In genomic region chr3:129429597-129429996, GRCh38 we compare ENCODE assay signal across 17 cellular contexts. TPM values are rescaled to one million over a fixed set of nuclear protein-coding genes. Genes with fewer than 3 reads are reported as not detected.
DNase-seq lines count a peak whose midpoint lies in the region; ATAC-seq and TF ChIP-seq lines count a peak whose summit lies in the region.
"Had no signal": no experiment of that assay in that cellular context is flagged by ENCODE, and none has a peak within 500 bp of the region (broad histone marks: within the 10 kb centered on the region; RNA-seq: fewer than 3 reads in every experiment).

No MANE protein-coding gene starts in this region.

- no peak for DNase-seq in CD4-positive, alpha-beta memory T cell
- DNase-seq in activated B cell treated with CpG ODN at 0.5 μM for 24 hours (no peak), mesenchymal stem cell (no peak), anterior cingulate cortex (lab: John Stamatoyannopoulos, UW) (no peak), posterior cingulate gyrus (no peak)
- DNase-seq: activated T-cell treated with anti-CD3 and anti-CD28 coated beads, Interleukin-2, amount 50 U/mL, for 4 hours; cortex of kidney; NCI-H1930; NCI-H526 treated with DMSO at 0.1 percent for 48 hours; psoas muscle; stimulated activated CD4-positive, alpha-beta T cell treated with anti-CD3 and anti-CD28 coated beads, Interleukin-15, amount 100 ng/mL, for 24 hours had no signal

- H3K9ac ChIP-seq in mesenchymal stem cell (ENCODE audit: low read length) = no peak overlapping the region

- H3K9me2 ChIP-seq in DOHH2 (replicated peaks; ENCODE audit: control insufficient read depth, low read length) = no peaks in the 10 kb centered on the region

- H4K91ac ChIP-seq in mesenchymal stem cell (ENCODE audit: low read length) = peak overlapping the region; percentile 64

- H3K4me3 ChIP-seq in CD4-positive, alpha-beta memory T cell (ENCODE audit: low read length in 2 of 2) = no peak overlapping the region
- no peak overlapping the region for H3K4me3 ChIP-seq in DOHH2 (ENCODE audit: low read length)
- no peak overlapping the region for H3K4me3 ChIP-seq in mesenchymal stem cell (ENCODE audit: insufficient read depth in 1 of 2, low read depth in 1 of 2, low read length in 2 of 2)
- H3K4me3 ChIP-seq in gastroesophageal sphincter = no peak overlapping the region

- H3K9me3 ChIP-seq in CD4-positive, alpha-beta memory T cell (ENCODE audit: control insufficient read depth in 1 of 2, low read length in 2 of 2) = no peaks in the 10 kb centered on the region
- H3K9me3 ChIP-seq in DOHH2 (ENCODE audit: control insufficient read depth, insufficient read depth, low read length) (peaks cover 3% of the 10 kb centered on the region; the same call in 1 of the 2 replicates), mesenchymal stem cell (ENCODE audit: control insufficient read depth, low read length) (no peaks in the 10 kb centered on the region), gastroesophageal sphincter (no peaks in the 10 kb centered on the region)
- H3K9me3 ChIP-seq: esophagus muscularis mucosa, psoas muscle, suprapubic skin had no signal

- H3K79me2 ChIP-seq in DOHH2 (ENCODE audit: control insufficient read depth, low read length) = peaks cover 20% of the 10 kb centered on the region

- peaks cover 18% of the 10 kb centered on the region for H3K4me1 ChIP-seq in CD4-positive, alpha-beta memory T cell (ENCODE audit: insufficient read depth, low read length)
- peaks cover 47% of the 10 kb centered on the region for H3K4me1 ChIP-seq in DOHH2 (ENCODE audit: control insufficient read depth, low read length)
- peaks cover 12% of the 10 kb centered on the region for H3K4me1 ChIP-seq in mesenchymal stem cell (ENCODE audit: control insufficient read depth, insufficient read depth, low read depth, low read length)
- peaks cover 0 to 17% (median 5%) of the 10 kb centered on the region in 3 donors for H3K4me1 ChIP-seq in gastroesophageal sphincter

- H2BK15ac ChIP-seq in mesenchymal stem cell (ENCODE audit: low read depth, poor library complexity, severe bottlenecking) = no peak overlapping the region

- no peaks in the 10 kb centered on the region for H3K27me3 ChIP-seq in CD4-positive, alpha-beta memory T cell (ENCODE audit: insufficient read depth, low read length)
- H3K27me3 ChIP-seq in DOHH2 (ENCODE audit: control insufficient read depth, low read length) (no peaks in the 10 kb centered on the region), mesenchymal stem cell (ENCODE audit: control insufficient read depth in 1 of 2, insufficient read depth in 1 of 2, low read length in 2 of 2) (peaks cover 0 to 3% of the 10 kb centered on the region in 2 experiments), gastroesophageal sphincter (peaks cover 3% of the 10 kb centered on the region)
- H3K27me3 ChIP-seq: esophagus muscularis mucosa, suprapubic skin had no signal

- no peaks in the 10 kb centered on the region for H4K20me1 ChIP-seq in DOHH2 (ENCODE audit: control insufficient read depth, insufficient read depth, low read depth, low read length)

- ATAC-seq in activated B cell treated with CpG ODN at 0.5 μM for 24 hours (ENCODE audit: low read depth) (no peak), gastroesophageal sphincter (no peak), GM21447 (IDR thresholded peaks at IDR 0.05; ENCODE audit: unreplicated experiment) (no peak)
- ATAC-seq: activated T-cell treated with anti-CD3 and anti-CD28 coated beads, Interleukin-2, amount 50 U/mL, for 4 hours had no signal

- peaks cover 20% of the 10 kb centered on the region for H3F3A ChIP-seq in DOHH2 (ENCODE audit: control insufficient read depth, insufficient read depth)

- intact Hi-C loops in CD4-positive, alpha-beta memory T cell (cut with micrococcal nuclease) = loop anchor here (10.0 kb wide), 1 partner anchor 455 kb away; no protein-coding TSS in a partner anchor
- intact Hi-C loops in activated B cell treated with CpG ODN at 0.5 μM for 24 hours (cut with micrococcal nuclease) (loop anchor here (2.0 kb wide), 1 partner anchor 47 kb away; no protein-coding TSS in a partner anchor), posterior cingulate gyrus (cut with DNase I) (no loop called here)

- no peak overlapping the region for H3K18ac ChIP-seq in mesenchymal stem cell (ENCODE audit: low read depth in 1 of 2, low read length in 2 of 2)

- 87% methylated on average over 4 of the region's 4 CpGs for WGBS in mesenchymal stem cell
- 77 to 100% methylated on average over 1 to 4 of the region's 4 CpGs for WGBS in gastroesophageal sphincter (ENCODE audit: low coverage in 1 of 2), 2 donors

- H3K79me1 ChIP-seq in mesenchymal stem cell (replicated peaks; ENCODE audit: low read length, poor library complexity, severe bottlenecking) = no peaks in the 10 kb centered on the region

- no peak overlapping the region for H3K4me2 ChIP-seq in DOHH2 (ENCODE audit: low read length)
- H3K4me2 ChIP-seq in mesenchymal stem cell (ENCODE audit: low read length, poor library complexity, severe bottlenecking) = no peak overlapping the region

- no peak for TF ChIP-seq POLR2A in gastroesophageal sphincter (IDR thresholded peaks at IDR 0.05)

- H3K4me3 Mint-ChIP-seq in CD4-positive, alpha-beta memory T cell = peak overlapping the region in 1 of 8 donors; percentile 48
- H3K4me3 Mint-ChIP-seq in activated B cell treated with CpG ODN at 0.5 μM for 24 hours = no peak overlapping the region
- H3K4me3 Mint-ChIP-seq: T-helper 1 cell treated with Interleukin-12 subunit alpha and Interleukin-12 subunit beta and Interleukin-4 antibody, amounts not matched to agents 30 μg/mL and 1 μg/mL, for 36 hours had no signal

- no peak overlapping the region for H2BK12ac ChIP-seq in mesenchymal stem cell (ENCODE audit: low read length in 2 of 2)

- H3K4ac ChIP-seq in mesenchymal stem cell (ENCODE audit: low read depth in 1 of 2, low read length in 2 of 2) = peak overlapping the region in 1 of 2 experiments; percentile 51

- no peak overlapping the region for H3K27ac ChIP-seq in CD4-positive, alpha-beta memory T cell (ENCODE audit: low read depth, low read length)
- H3K27ac ChIP-seq in DOHH2 (ENCODE audit: low read depth, low read length) (peak overlapping the region; percentile 14; the same call in 1 of the 2 replicates), mesenchymal stem cell (ENCODE audit: low read length, poor library complexity, severe bottlenecking) (no peak overlapping the region), gastroesophageal sphincter (peak overlapping the region in 1 of 4 donors; percentile 70)
- H3K27ac ChIP-seq: suprapubic skin had no signal

- TF ChIP-seq CTCF in DOHH2 (IDR thresholded peaks at IDR 0.05; ENCODE audit: low read depth, low read length, poor library complexity, severe bottlenecking) (no peak), activated B cell treated with CpG ODN at 0.5 μM for 24 hours (IDR thresholded peaks at IDR 0.05) (no peak), gastroesophageal sphincter (IDR thresholded peaks at IDR 0.05) (no peak)

- peak overlapping the region in 6 of 7 donors; percentile 13 to 93 (median 82) for H3K27ac Mint-ChIP-seq in CD4-positive, alpha-beta memory T cell
- peak overlapping the region; percentile 83 for H3K27ac Mint-ChIP-seq in activated B cell treated with CpG ODN at 0.5 μM for 24 hours

- no peak overlapping the region for H2BK5ac ChIP-seq in mesenchymal stem cell (ENCODE audit: low read depth, low read length, poor library complexity, severe bottlenecking)

- no peak overlapping the region for H2AK5ac ChIP-seq in mesenchymal stem cell (ENCODE audit: low read length, severe bottlenecking)

- TF ChIP-seq EP300 in gastroesophageal sphincter (IDR thresholded peaks at IDR 0.05) = no peak

- no peaks in the 10 kb centered on the region for H3K27me3 Mint-ChIP-seq in CD4-positive, alpha-beta memory T cell
- no peaks in the 10 kb centered on the region for H3K27me3 Mint-ChIP-seq in activated B cell treated with CpG ODN at 0.5 μM for 24 hours

- peaks cover 13 to 31% (median 20%) of the 10 kb centered on the region in 4 donors for H3K4me1 Mint-ChIP-seq in CD4-positive, alpha-beta memory T cell
- H3K4me1 Mint-ChIP-seq in activated B cell treated with CpG ODN at 0.5 μM for 24 hours = peaks cover 63% of the 10 kb centered on the region

- no peak overlapping the region for H3K14ac ChIP-seq in mesenchymal stem cell (ENCODE audit: low read length in 2 of 2)

- no peak overlapping the region for H2AFZ ChIP-seq in mesenchymal stem cell (ENCODE audit: low read depth, low read length)

- H3K23ac ChIP-seq in mesenchymal stem cell (ENCODE audit: low read length in 2 of 2) = no peak overlapping the region

- H2BK120ac ChIP-seq in mesenchymal stem cell (ENCODE audit: low read depth, low read length) = no peak overlapping the region

- H3K9me3 Mint-ChIP-seq in CD4-positive, alpha-beta memory T cell = peaks cover 0 to 2% (median 0%) of the 10 kb centered on the region in 8 donors
- H3K9me3 Mint-ChIP-seq in activated B cell treated with CpG ODN at 0.5 μM for 24 hours = no peaks in the 10 kb centered on the region
- H3K9me3 Mint-ChIP-seq: activated T-cell treated with anti-CD3 and anti-CD28 coated beads, Interleukin-2, amount 50 U/mL, for 4 hours; T-helper 1 cell treated with Interleukin-12 subunit alpha and Interleukin-12 subunit beta and Interleukin-4 antibody, amounts not matched to agents 30 μg/mL and 1 μg/mL, for 36 hours had no signal

- POLR2A ChIA-PET in CD4-positive, alpha-beta memory T cell (lab: Charles Lee; ENCODE audit: partially characterized antibody) = interaction anchor here (1.4 to 3.7 kb wide), 3 partner anchors 8 to 176 kb away, joined by 4 to 56 read pairs (median 5); partner anchors contain the start of genes IFT122 and MBD4
- POLR2A ChIA-PET in activated B cell treated with CpG ODN at 0.5 μM for 24 hours (lab: Charles Lee) = interaction anchor here (0.7 to 4.3 kb wide), 2 partner anchors 10 to 1460 kb away, joined by 3 to 59 read pairs; partner anchors contain the start of genes IFT122 and MBD4

- CTCF ChIA-PET in CD4-positive, alpha-beta memory T cell (lab: Charles Lee; ENCODE audit: partially characterized antibody) = interaction anchor here (0.6 to 1.6 kb wide), 3 partner anchors 30 to 376 kb away, joined by 3 to 4 read pairs (median 4); no protein-coding TSS in a partner anchor
- CTCF ChIA-PET in activated B cell treated with CpG ODN at 0.5 μM for 24 hours (lab: Charles Lee) = interaction anchor here (1.3 kb wide), 1 partner anchor 46 kb away, joined by 5 read pairs; no protein-coding TSS in a partner anchor

- peaks cover 26 to 49% of the 10 kb centered on the region in 2 donors for H3K36me3 Mint-ChIP-seq in CD4-positive, alpha-beta memory T cell
- peaks cover 49% of the 10 kb centered on the region for H3K36me3 Mint-ChIP-seq in activated B cell treated with CpG ODN at 0.5 μM for 24 hours (ENCODE audit: low read depth)

- peak overlapping the region; percentile 16 for H4K8ac ChIP-seq in mesenchymal stem cell (ENCODE audit: low read length)

- H3K36me3 ChIP-seq in CD4-positive, alpha-beta memory T cell (ENCODE audit: insufficient read depth, low read length) = peaks cover 30% of the 10 kb centered on the region
- H3K36me3 ChIP-seq in DOHH2 (ENCODE audit: control insufficient read depth, low read length) = peaks cover 57% of the 10 kb centered on the region
- peaks cover 11 to 52% of the 10 kb centered on the region in 2 experiments for H3K36me3 ChIP-seq in mesenchymal stem cell (ENCODE audit: control insufficient read depth in 1 of 2, insufficient read depth in 2 of 2, low read depth in 1 of 2, low read length in 2 of 2)
- peaks cover 3 to 43% of the 10 kb centered on the region in 2 donors for H3K36me3 ChIP-seq in gastroesophageal sphincter

RNA-seq across cellular contexts. Expression of gene EFCAB12, which starts 1.2 kb away (rescaled TPM):
- total RNA-seq in CD4-positive, alpha-beta memory T cell = 1 to 10 TPM; 1.5 to 1.6 TPM
- under 1 TPM in 1 of 2 donors, not detected in 1; 0.09 TPM for polyA plus RNA-seq in CD4-positive, alpha-beta memory T cell
- 1.8 and 2.1 TPM in 2 replicates for total RNA-seq in activated B cell treated with CpG ODN at 0.5 μM for 24 hours
- 0.39 TPM for polyA plus RNA-seq in mesenchymal stem cell (2013, experiment 1 of 2)
- polyA plus RNA-seq in mesenchymal stem cell (2013, experiment 2 of 2) = 0.42 TPM
- total RNA-seq in gastroesophageal sphincter = under 1 TPM in 2 of 4 donors, not detected in 2; 0.08 to 0.47 TPM
- total RNA-seq: psoas muscle had no signal

RNA-seq across cellular contexts. Expression of gene MBD4, which starts 10.2 kb away (rescaled TPM):
- total RNA-seq in CD4-positive, alpha-beta memory T cell = 10 to 100 TPM; 52.4 to 58.0 TPM
- 10 to 100 TPM; 36.6 to 52.9 TPM for polyA plus RNA-seq in CD4-positive, alpha-beta memory T cell
- 86.3 and 98.7 TPM in 2 replicates for total RNA-seq in activated B cell treated with CpG ODN at 0.5 μM for 24 hours
- polyA plus RNA-seq in mesenchymal stem cell (2013, experiment 1 of 2) = 32.0 TPM
- 31.3 TPM for polyA plus RNA-seq in mesenchymal stem cell (2013, experiment 2 of 2)
- 10 to 100 TPM; 11.4 to 38.6 (median 18.8) TPM for total RNA-seq in gastroesophageal sphincter

RNA-seq across cellular contexts. Expression of gene IFT122, which starts 10.4 kb away (rescaled TPM):
- 10 to 100 TPM; 20.0 to 21.8 TPM for total RNA-seq in CD4-positive, alpha-beta memory T cell
- 1 to 10 TPM; 5.3 to 5.8 TPM for polyA plus RNA-seq in CD4-positive, alpha-beta memory T cell
- total RNA-seq in activated B cell treated with CpG ODN at 0.5 μM for 24 hours (18.7 and 19.2 TPM in 2 replicates), gastroesophageal sphincter (10 to 100 TPM; 18.1 to 38.3 (median 26.8) TPM)
- 8.0 TPM for polyA plus RNA-seq in mesenchymal stem cell (2013, experiment 1 of 2)
- polyA plus RNA-seq in mesenchymal stem cell (2013, experiment 2 of 2) = 8.2 TPM
